In the genomic region with DNA sequence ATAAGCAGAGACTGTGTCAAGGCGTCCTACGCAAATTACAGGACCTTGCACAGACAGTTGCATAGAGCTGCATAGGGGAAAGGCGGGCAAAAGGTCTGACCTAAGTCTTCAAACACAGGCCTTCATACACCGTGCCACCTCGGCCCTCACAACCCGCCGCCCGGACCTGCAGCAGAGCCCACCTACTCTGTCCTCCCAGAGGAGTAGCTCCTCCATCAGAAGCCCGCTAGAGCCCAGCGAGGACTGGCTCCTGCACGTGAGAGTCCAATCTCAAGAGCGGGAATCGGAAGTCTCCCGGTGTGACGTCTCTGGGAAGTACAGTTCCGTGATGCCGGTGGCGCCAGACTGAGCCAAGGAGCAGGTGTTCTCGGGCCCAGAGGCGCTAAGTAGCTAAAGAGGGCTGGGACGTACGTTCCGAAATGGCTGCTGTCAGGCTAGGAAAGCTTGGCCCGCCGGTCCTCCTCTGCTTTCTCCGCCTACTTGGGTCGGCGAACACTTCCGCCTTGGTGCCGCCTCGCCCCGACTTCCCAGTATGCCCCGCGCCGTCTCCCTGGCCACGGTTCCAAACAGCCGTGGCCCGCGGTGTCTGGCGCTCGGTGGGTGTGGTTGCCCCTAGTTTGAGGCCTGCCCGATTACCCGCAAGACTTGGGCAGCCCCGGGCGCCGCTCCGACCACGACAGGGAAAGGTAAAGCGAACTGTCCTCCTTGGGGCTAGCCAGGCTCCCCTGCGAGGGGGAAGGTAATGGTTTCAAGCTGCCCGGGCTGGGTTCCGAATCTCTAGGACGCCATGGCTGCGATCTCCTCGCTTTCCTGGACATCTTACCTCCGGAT, we compare ENCODE assay signal across 8 cellular contexts. TPM values are rescaled to one million over a fixed set of nuclear protein-coding genes. Genes with fewer than 3 reads are reported as not detected.
DNase-seq lines count a peak whose midpoint lies in the region; ATAC-seq and TF ChIP-seq lines count a peak whose summit lies in the region.

A gene with protein sequence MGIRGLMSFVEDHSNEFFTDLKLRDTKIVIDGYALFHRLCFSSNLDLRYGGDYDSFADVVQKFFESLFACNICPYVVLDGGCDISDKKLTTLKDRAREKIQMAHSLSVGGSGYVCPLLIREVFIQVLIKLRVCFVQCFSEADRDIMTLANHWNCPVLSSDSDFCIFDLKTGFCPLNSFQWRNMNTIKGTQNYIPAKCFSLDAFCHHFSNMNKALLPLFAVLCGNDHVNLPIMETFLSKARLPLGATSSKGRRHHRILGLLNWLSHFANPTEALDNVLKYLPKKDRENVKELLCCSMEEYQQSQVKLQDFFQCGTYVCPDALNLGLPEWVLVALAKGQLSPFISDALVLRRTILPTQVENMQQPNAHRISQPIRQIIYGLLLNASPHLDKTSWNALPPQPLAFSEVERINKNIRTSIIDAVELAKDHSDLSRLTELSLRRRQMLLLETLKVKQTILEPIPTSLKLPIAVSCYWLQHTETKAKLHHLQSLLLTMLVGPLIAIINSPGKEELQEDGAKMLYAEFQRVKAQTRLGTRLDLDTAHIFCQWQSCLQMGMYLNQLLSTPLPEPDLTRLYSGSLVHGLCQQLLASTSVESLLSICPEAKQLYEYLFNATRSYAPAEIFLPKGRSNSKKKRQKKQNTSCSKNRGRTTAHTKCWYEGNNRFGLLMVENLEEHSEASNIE (minus strand): TSS at position 505 of the 831 bp plus-strand sequence. CDS start 1,519 bp downstream, outside the sequence.
A gene with protein sequence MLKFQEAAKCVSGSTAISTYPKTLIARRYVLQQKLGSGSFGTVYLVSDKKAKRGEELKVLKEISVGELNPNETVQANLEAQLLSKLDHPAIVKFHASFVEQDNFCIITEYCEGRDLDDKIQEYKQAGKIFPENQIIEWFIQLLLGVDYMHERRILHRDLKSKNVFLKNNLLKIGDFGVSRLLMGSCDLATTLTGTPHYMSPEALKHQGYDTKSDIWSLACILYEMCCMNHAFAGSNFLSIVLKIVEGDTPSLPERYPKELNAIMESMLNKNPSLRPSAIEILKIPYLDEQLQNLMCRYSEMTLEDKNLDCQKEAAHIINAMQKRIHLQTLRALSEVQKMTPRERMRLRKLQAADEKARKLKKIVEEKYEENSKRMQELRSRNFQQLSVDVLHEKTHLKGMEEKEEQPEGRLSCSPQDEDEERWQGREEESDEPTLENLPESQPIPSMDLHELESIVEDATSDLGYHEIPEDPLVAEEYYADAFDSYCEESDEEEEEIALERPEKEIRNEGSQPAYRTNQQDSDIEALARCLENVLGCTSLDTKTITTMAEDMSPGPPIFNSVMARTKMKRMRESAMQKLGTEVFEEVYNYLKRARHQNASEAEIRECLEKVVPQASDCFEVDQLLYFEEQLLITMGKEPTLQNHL (plus strand): TSS at position 557 of the 831 bp plus-strand sequence. CDS start 2,832 bp downstream, outside the sequence.

- H3K36me3 Mint-ChIP-seq in activated CD8-positive, alpha-beta memory T cell treated with anti-CD3 and anti-CD28 coated beads, Interleukin-2, amount 10 ng/mL, durations not matched to agents 7 days and 5 days: peaks cover 25% of the 10 kb centered on the region
- peaks cover 26% of the 10 kb centered on the region for H3K36me3 Mint-ChIP-seq in endodermal cell (ENCODE audit: low read depth)

- H3K4me1 ChIP-seq in endodermal cell (ENCODE audit: control insufficient read depth, insufficient read depth, low read length): no peaks in the 10 kb centered on the region
- no peaks in the 10 kb centered on the region for H3K4me1 ChIP-seq in mesodermal cell (ENCODE audit: control insufficient read depth, insufficient read depth, low read length, poor library complexity, severe bottlenecking)

- peak within 1 kb of the TSS; percentile 96 for H3K27ac Mint-ChIP-seq in activated CD8-positive, alpha-beta memory T cell treated with anti-CD3 and anti-CD28 coated beads, Interleukin-2, amount 10 ng/mL, durations not matched to agents 7 days and 5 days
- peak within 1 kb of the TSS; percentile 94 for H3K27ac Mint-ChIP-seq in endodermal cell

- peak; percentile 93 for DNase-seq in COR-L47 (lab: John Stamatoyannopoulos, UW)
- peak; percentile 93 for DNase-seq in HT1080 (ENCODE audit: low read depth)
- DNase-seq in NOMO-1 (lab: John Stamatoyannopoulos, UW; ENCODE audit: unreplicated experiment in 2 of 2): peak; percentile 94 to 96
- DNase-seq in activated CD8-positive, alpha-beta memory T cell treated with anti-CD3 and anti-CD28 coated beads, Interleukin-2, amount 10 ng/mL, durations not matched to agents 7 days and 5 days: peak; percentile 94
- DNase-seq in endodermal cell: peak; percentile 87
- peak; percentile 78 to 85 for DNase-seq in stimulated activated CD8-positive, alpha-beta memory T cell treated with anti-CD3 and anti-CD28 coated beads, Interleukin-15, amount 100 ng/mL, for 4 hours (ENCODE audit: low read depth in 2 of 2)

- H3K9me3 ChIP-seq in endodermal cell (ENCODE audit: control insufficient read depth, low read length): no peaks in the 10 kb centered on the region
- H3K9me3 ChIP-seq in mesodermal cell (ENCODE audit: control insufficient read depth, low read length): no peaks in the 10 kb centered on the region

- no peaks in the 10 kb centered on the region for H3K27me3 ChIP-seq in endodermal cell (ENCODE audit: control insufficient read depth, insufficient read depth, low read length, poor library complexity, severe bottlenecking)

- peak; percentile 99 for ATAC-seq in GM21367 (IDR thresholded peaks at IDR 0.05; ENCODE audit: unreplicated experiment)
- ATAC-seq in activated CD8-positive, alpha-beta memory T cell treated with anti-CD3 and anti-CD28 coated beads, Interleukin-2, amount 10 ng/mL, durations not matched to agents 7 days and 5 days: peak; percentile 98

- CTCF ChIA-PET in activated CD8-positive, alpha-beta memory T cell treated with anti-CD3 and anti-CD28 coated beads, Interleukin-2, amount 10 ng/mL, durations not matched to agents 7 days and 5 days (lab: Charles Lee): interaction anchor here (1.4 to 1.8 kb wide), 4 partner anchors 10 to 133 kb away, joined by 3 to 5 read pairs (median 5); a partner anchor contains a TSS

- peak within 1 kb of the TSS; percentile 90 for H3K4me3 Mint-ChIP-seq in activated CD8-positive, alpha-beta memory T cell treated with anti-CD3 and anti-CD28 coated beads, Interleukin-2, amount 10 ng/mL, durations not matched to agents 7 days and 5 days
- peak within 1 kb of the TSS; percentile 83 for H3K4me3 Mint-ChIP-seq in endodermal cell

- H3K4me3 ChIP-seq in endodermal cell (ENCODE audit: low read length) (peak within 1 kb of the TSS; percentile 91), mesodermal cell (ENCODE audit: extremely low read depth, insufficient read depth, low read length, poor library complexity, severe bottlenecking) (peak within 1 kb of the TSS; percentile 63)

- no peaks in the 10 kb centered on the region for H3K9me3 Mint-ChIP-seq in activated CD8-positive, alpha-beta memory T cell treated with anti-CD3 and anti-CD28 coated beads, Interleukin-2, amount 10 ng/mL, durations not matched to agents 7 days and 5 days (ENCODE audit: low read depth)
- H3K9me3 Mint-ChIP-seq in endodermal cell: no peaks in the 10 kb centered on the region

- H3K36me3 ChIP-seq in endodermal cell (ENCODE audit: control insufficient read depth, insufficient read depth, low read length) (peaks cover 14% of the 10 kb centered on the region), mesodermal cell (ENCODE audit: control insufficient read depth, insufficient read depth, low read length) (peaks cover 24% of the 10 kb centered on the region)

- peak within 1 kb of the TSS; percentile 68 for H3K9ac ChIP-seq in endodermal cell (ENCODE audit: extremely low read depth, low read length, poor library complexity, severe bottlenecking)

- WGBS in endodermal cell (ENCODE audit: insufficient coverage in 1 of 2, insufficient read length in 1 of 2), 2 experiments: 9 to 19% methylated on average over 32 to 56 of the region's 56 CpGs
- 7 to 10% methylated on average over 49 of the region's 56 CpGs for WGBS in mesodermal cell (ENCODE audit: insufficient coverage in 2 of 2), 2 experiments

- no peaks in the 10 kb centered on the region for H3K27me3 Mint-ChIP-seq in activated CD8-positive, alpha-beta memory T cell treated with anti-CD3 and anti-CD28 coated beads, Interleukin-2, amount 10 ng/mL, durations not matched to agents 7 days and 5 days
- H3K27me3 Mint-ChIP-seq in endodermal cell (ENCODE audit: insufficient read depth): peaks cover 6% of the 10 kb centered on the region

- H3K4me1 Mint-ChIP-seq in activated CD8-positive, alpha-beta memory T cell treated with anti-CD3 and anti-CD28 coated beads, Interleukin-2, amount 10 ng/mL, durations not matched to agents 7 days and 5 days: peaks cover 33% of the 10 kb centered on the region
- peaks cover 22% of the 10 kb centered on the region for H3K4me1 Mint-ChIP-seq in endodermal cell

- H3K27ac ChIP-seq in endodermal cell (ENCODE audit: low read depth, low read length): peak within 1 kb of the TSS; percentile 30
- H3K27ac ChIP-seq in mesodermal cell (ENCODE audit: low read depth, low read length, severe bottlenecking): peak within 1 kb of the TSS; percentile 87

- TF ChIP-seq CTCF in endodermal cell (conservative IDR thresholded peaks at IDR 0.05): no peak

RNA-seq across cellular contexts. Expression of the first gene that starts in this region (rescaled TPM):
- total RNA-seq in HT1080 (2014; rRNA removed; shearing (Covaris generic)): 12.9 and 19.5 TPM in 2 replicates
- 10.0 and 11.3 TPM in 2 replicates for polyA plus RNA-seq in HT1080 (2015; cell fraction: cytosol; rRNA removed)
- polyA plus RNA-seq in HT1080 (2015; cell fraction: nucleus; rRNA removed): 15.9 and 17.1 TPM in 2 replicates
- 10 to 100 TPM; 10.9 to 14.2 TPM for total RNA-seq in activated CD8-positive, alpha-beta memory T cell treated with anti-CD3 and anti-CD28 coated beads, Interleukin-2, amount 10 ng/mL, durations not matched to agents 7 days and 5 days
- total RNA-seq in endodermal cell: 1 to 10 TPM in 1 of 2 donors, not detected in 1; 6.7 TPM
- polyA plus RNA-seq in endodermal cell (2013, experiment 1 of 2): 9.3 TPM
- polyA plus RNA-seq in endodermal cell (2013, experiment 2 of 2): 7.3 TPM
- polyA plus RNA-seq in mesodermal cell (2013, experiment 1 of 2): 5.2 TPM
- polyA plus RNA-seq in mesodermal cell (2013, experiment 2 of 2): 5.2 TPM

RNA-seq across cellular contexts. Expression of the second gene that starts in this region (rescaled TPM):
- 2.8 TPM in 2 replicates for total RNA-seq in HT1080 (2014; rRNA removed; shearing (Covaris generic))
- polyA plus RNA-seq in HT1080 (2015; cell fraction: cytosol; rRNA removed): 2.2 and 2.6 TPM in 2 replicates
- polyA plus RNA-seq in HT1080 (2015; cell fraction: nucleus; rRNA removed): 4.4 and 5.1 TPM in 2 replicates
- 1 to 10 TPM in 1 of 2 experiments, under 1 TPM in 1; 0.96 to 1.3 TPM for total RNA-seq in activated CD8-positive, alpha-beta memory T cell treated with anti-CD3 and anti-CD28 coated beads, Interleukin-2, amount 10 ng/mL, durations not matched to agents 7 days and 5 days
- 1 to 10 TPM in 1 of 2 donors, under 1 TPM in 1; 0.20 to 6.0 TPM for total RNA-seq in endodermal cell
- polyA plus RNA-seq in endodermal cell (2013, experiment 1 of 2): 2.0 TPM
- 3.0 TPM for polyA plus RNA-seq in endodermal cell (2013, experiment 2 of 2)
- polyA plus RNA-seq in mesodermal cell (2013, experiment 1 of 2): 3.4 TPM
- 3.0 TPM for polyA plus RNA-seq in mesodermal cell (2013, experiment 2 of 2)

Comparison
In these comparisons a context has a peak if more than half of its experiments do, and no peak if none do; other contexts are left out.
1. Peak in every context shown above with its lines: DNase-seq, ATAC-seq, H3K4me3 ChIP-seq and H3K27ac ChIP-seq.